ENCODE assay signal across 19 cellular contexts in the genomic region with DNA sequence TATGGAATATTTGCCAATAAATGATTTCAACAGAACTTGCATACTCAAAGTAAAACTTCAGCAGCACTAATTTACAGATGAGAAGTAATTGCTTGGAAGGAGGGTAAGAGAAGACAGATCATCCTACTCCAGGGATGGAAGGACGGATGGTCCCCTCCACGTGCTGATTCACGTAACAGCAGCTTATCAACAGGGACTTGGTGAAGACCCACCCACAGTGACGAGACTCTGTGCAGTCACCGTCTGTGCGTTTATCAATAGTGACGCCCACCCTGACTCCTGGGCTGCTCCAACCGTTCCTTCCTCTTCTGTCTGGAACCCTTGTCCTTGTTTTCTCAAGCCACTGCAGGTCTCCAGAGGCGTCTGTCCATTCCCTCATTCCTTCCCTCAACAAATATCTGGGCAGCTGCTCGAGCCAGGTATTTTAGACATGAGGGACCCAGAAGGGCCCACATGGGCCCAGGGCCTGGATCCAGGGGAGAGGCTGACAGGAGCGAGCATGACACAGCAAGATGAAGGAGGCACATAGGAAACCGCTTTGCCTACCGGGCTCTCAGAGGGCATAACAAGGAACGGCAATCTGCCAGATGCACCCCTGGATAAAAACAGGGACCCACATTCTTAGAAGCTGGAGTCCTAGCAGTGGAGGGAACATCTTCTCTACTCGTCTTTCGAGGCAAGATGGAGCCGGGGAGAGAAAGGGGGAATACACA. TPM values are rescaled to one million over a fixed set of nuclear protein-coding genes. Genes with fewer than 3 reads are reported as not detected.
DNase-seq lines count a peak whose midpoint lies in the region; ATAC-seq lines count a peak whose summit lies in the region.
"Had no signal": no experiment of that assay in that cellular context is flagged by ENCODE, and none has a peak within 500 bp of the region (broad histone marks: within the 10 kb centered on the region; RNA-seq: fewer than 3 reads in every experiment).

No MANE protein-coding gene starts in this region.

- DNase-seq in left ventricle myocardium superior, result no peak
- peak; percentile 29 to 45 for DNase-seq in trophoblast cell
- no peak for DNase-seq in activated CD8-positive, alpha-beta memory T cell treated with anti-CD3 and anti-CD28 coated beads, Interleukin-2, amount 50 U/mL, for 4 hours
- DNase-seq in activated T-cell treated with anti-CD3 and anti-CD28 coated beads for 4 hours, result no peak
- DNase-seq: Caco-2; central memory CD4-positive, alpha-beta T cell; NCI-H1092; NCI-H187; nephron progenitor cell; stimulated activated CD4-positive, alpha-beta T cell treated with anti-CD3 and anti-CD28 coated beads, Interleukin-1b, Interleukin-23, amount 100 ng/mL, for 48 hours; SW 1271; T1000; uterus had no signal

- ATAC-seq in left ventricle myocardium superior (peak; percentile 2), HG02763 (IDR thresholded peaks at IDR 0.05; ENCODE audit: unreplicated experiment) (no peak), HG03280 (IDR thresholded peaks at IDR 0.05; ENCODE audit: unreplicated experiment) (no peak)
- ATAC-seq: A549 had no signal

- H3K9me3 ChIP-seq in BLaER1, result no peaks in the 10 kb centered on the region
- H3K9me3 ChIP-seq in trophoblast cell (ENCODE audit: insufficient read depth, low read depth, low read length), result no peaks in the 10 kb centered on the region
- H3K9me3 ChIP-seq: A549, Caco-2, HAP-1, uterus had no signal

- H3K18ac ChIP-seq in trophoblast cell (ENCODE audit: low read length), result no peak overlapping the region

- H3K4me1 ChIP-seq in BLaER1 (peaks cover 93% of the 10 kb centered on the region), trophoblast cell (ENCODE audit: control insufficient read depth in 1 of 2, insufficient read depth in 2 of 2, low read length in 2 of 2) (peaks cover under 1 to 1% of the 10 kb centered on the region in 2 experiments)
- H3K4me1 ChIP-seq: HAP-1, uterus had no signal

- no peak overlapping the region for H4K8ac ChIP-seq in trophoblast cell (ENCODE audit: low read depth, low read length)

- H3K27me3 ChIP-seq in BLaER1 (no peaks in the 10 kb centered on the region), trophoblast cell (ENCODE audit: insufficient read depth, low read length) (no peaks in the 10 kb centered on the region)
- H3K27me3 ChIP-seq: uterus had no signal

- no peak overlapping the region for H4K12ac ChIP-seq in trophoblast cell (ENCODE audit: low read depth, low read length)

- H2BK5ac ChIP-seq in trophoblast cell (ENCODE audit: low read depth, low read length, poor library complexity), result no peak overlapping the region

- no CpG with 5 or more reads among the region's 17 CpGs for WGBS in trophoblast cell (ENCODE audit: extremely low coverage, insufficient coverage, insufficient read length)

- no peaks in the 10 kb centered on the region for H3K79me1 ChIP-seq in trophoblast cell (ENCODE audit: low read length)

- intact Hi-C loops in left ventricle myocardium superior (cut with micrococcal nuclease), result no loop called here

- H3K9ac ChIP-seq in BLaER1 (no peak overlapping the region), trophoblast cell (ENCODE audit: low read length) (no peak overlapping the region)

- H2BK12ac ChIP-seq in trophoblast cell (ENCODE audit: low read length), result no peak overlapping the region

- H4K20me1 ChIP-seq in BLaER1, result no peaks in the 10 kb centered on the region

- H3K4me2 ChIP-seq in BLaER1 (peak overlapping the region; percentile 66), trophoblast cell (ENCODE audit: low read length) (no peak overlapping the region)
- H3K4me2 ChIP-seq: A549 had no signal

- no peak overlapping the region for H3K14ac ChIP-seq in trophoblast cell (ENCODE audit: low read length)

- no peak overlapping the region for H3K4ac ChIP-seq in trophoblast cell (ENCODE audit: low read depth, low read length)

- no peaks in the 10 kb centered on the region for H3K36me3 ChIP-seq in BLaER1
- no peaks in the 10 kb centered on the region for H3K36me3 ChIP-seq in trophoblast cell (ENCODE audit: control insufficient read depth in 1 of 2, insufficient read depth in 2 of 2, low read length in 2 of 2)
- H3K36me3 ChIP-seq: HAP-1, uterus had no signal

- H3K23ac ChIP-seq in trophoblast cell (ENCODE audit: low read length), result no peak overlapping the region

- H4K91ac ChIP-seq in trophoblast cell (ENCODE audit: low read depth, low read length), result no peak overlapping the region

- no peak overlapping the region for H3K27ac ChIP-seq in BLaER1
- peak overlapping the region; percentile 85 for H3K27ac ChIP-seq in angular gyrus (ENCODE audit: low read depth, low read length)
- H3K27ac ChIP-seq in trophoblast cell (ENCODE audit: low read depth, low read length), result no peak overlapping the region
- H3K27ac ChIP-seq: A549, uterus had no signal

- H2AFZ ChIP-seq in trophoblast cell (ENCODE audit: insufficient read depth, low read length, poor library complexity), result no peak overlapping the region

- no peak overlapping the region for H2AK5ac ChIP-seq in trophoblast cell (ENCODE audit: low read length)

- H2BK120ac ChIP-seq in trophoblast cell (ENCODE audit: insufficient read depth, low read length, poor library complexity), result no peak overlapping the region

- H3K4me3 ChIP-seq in BLaER1 (no peak overlapping the region), trophoblast cell (ENCODE audit: low read depth, low read length) (no peak overlapping the region)
- H3K4me3 ChIP-seq: A549, HAP-1, uterus had no signal

- no peaks in the 10 kb centered on the region for H3K79me2 ChIP-seq in trophoblast cell (ENCODE audit: control insufficient read depth, insufficient read depth, low read length, poor library complexity)

RNA-seq across cellular contexts. Expression of a gene that starts 33.3 kb away (rescaled TPM):
- total RNA-seq in left ventricle myocardium superior, result 31.9 TPM
- polyA plus RNA-seq in trophoblast cell (2013), result 9.3 and 10.2 TPM in 2 replicates

Comparison
In these comparisons a context has a peak if more than half of its experiments do, and no peak if none do; other contexts are left out.
1. DNase-seq: peak in trophoblast cell (2 of 2); none in left ventricle myocardium superior (single experiment), activated CD8-positive, alpha-beta memory T cell treated with anti-CD3 and anti-CD28 coated beads, Interleukin-2, amount 50 U/mL, for 4 hours (single experiment) and activated T-cell treated with anti-CD3 and anti-CD28 coated beads for 4 hours (single experiment).